ENCODE assay signal across 1 cellular context in the genomic region with DNA sequence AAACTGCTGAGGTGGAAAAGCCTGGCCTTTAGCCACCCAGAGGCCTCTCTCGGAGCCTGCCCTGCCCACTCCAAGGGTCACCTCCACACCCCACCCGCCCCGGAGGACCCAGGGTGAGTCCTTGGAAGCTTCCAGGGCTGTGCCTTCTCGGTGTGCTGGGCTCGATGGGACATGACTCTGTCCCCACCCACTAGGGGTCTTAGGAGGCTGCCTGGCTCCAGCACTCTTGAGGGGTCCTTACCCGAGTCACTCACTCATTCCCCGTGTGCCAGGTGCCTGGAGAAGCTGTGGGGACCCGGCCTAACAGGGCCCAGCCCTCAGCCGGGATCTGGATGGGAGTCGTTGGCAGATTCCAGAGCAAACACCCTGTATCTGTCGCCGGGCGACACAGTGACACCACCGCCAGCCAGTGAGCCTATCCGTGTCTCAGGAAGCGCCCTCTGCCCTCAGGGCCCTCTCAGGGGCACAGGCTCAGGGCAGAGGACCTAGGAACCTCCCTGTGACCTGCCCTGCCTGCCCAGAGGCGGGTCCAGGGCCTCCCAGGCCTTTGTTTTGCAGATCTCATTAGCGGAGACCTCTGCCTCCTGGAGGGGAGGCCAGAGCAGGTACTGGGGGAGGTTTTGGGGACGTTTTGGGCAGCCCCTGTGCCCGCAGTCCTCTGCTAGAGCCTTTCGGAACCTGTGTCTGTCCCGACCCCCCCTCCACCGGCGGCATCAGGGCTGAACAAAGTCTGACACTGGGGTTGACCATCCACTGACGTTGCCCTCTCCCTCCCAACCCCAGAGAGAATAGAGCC.
TF ChIP-seq lines count a peak whose summit lies in the region.

No MANE protein-coding gene starts in this region.

TF ChIP-seq in HepG2, 621 proteins besides CTCF, POLR2A, EP300 and RAD21 (continued from another document and continues in another):
- TF ChIP-seq HMGXB3 (CRISPR knock-in tag; IDR thresholded peaks at IDR 0.05; ENCODE audit: borderline replicate concordance) (no peak; the same call in 1 of the 2 replicates), SPEN (CRISPR knock-in tag; IDR thresholded peaks at IDR 0.05; ENCODE audit: low read depth) (0 out of 2 replicates have a peak, but pooled peaks have one; percentile 30), ZNF660 (CRISPR knock-in tag; IDR thresholded peaks at IDR 0.05; ENCODE audit: borderline replicate concordance, low read depth) (no peak), KDM2A (CRISPR knock-in tag; IDR thresholded peaks at IDR 0.05; ENCODE audit: borderline replicate concordance, low read depth) (peak; percentile 39), ATM (IDR thresholded peaks at IDR 0.05; ENCODE audit: borderline replicate concordance) (no peak), SOX13 (IDR thresholded peaks at IDR 0.05) (no peak), SOX13 (CRISPR knock-in tag; conservative IDR thresholded peaks at IDR 0.05 in 1 of 2, IDR thresholded peaks at IDR 0.05 in 1 of 2) (peak in 1 of 2 experiments; percentile 70; a peak in 2 of 4 replicates), ZNF556 (CRISPR knock-in tag; IDR thresholded peaks at IDR 0.05; ENCODE audit: borderline replicate concordance) (peak; percentile 72), KDM5A (IDR thresholded peaks at IDR 0.05; ENCODE audit: borderline replicate concordance, low read length) (no peak), PAWR (CRISPR knock-in tag; IDR thresholded peaks at IDR 0.05; ENCODE audit: borderline replicate concordance) (no peak), HNRNPL (IDR thresholded peaks at IDR 0.05; ENCODE audit: low read depth, low read length) (peak; percentile 83; the same call in 1 of the 2 replicates), MAZ (IDR thresholded peaks at IDR 0.05; ENCODE audit: borderline replicate concordance, low read depth, low read length) (no peak), MAZ (CRISPR knock-in tag; IDR thresholded peaks at IDR 0.05; ENCODE audit: low read depth) (peak; percentile 60), HDAC1 (CRISPR knock-in tag; IDR thresholded peaks at IDR 0.05) (peak; percentile 76; the same call in 1 of the 2 replicates), ZNF597 (CRISPR knock-in tag; IDR thresholded peaks at IDR 0.05) (no peak), SRSF4 (IDR thresholded peaks at IDR 0.05; ENCODE audit: low read depth, low read length, poor library complexity, severe bottlenecking) (no peak), PLRG1 (conservative IDR thresholded peaks at IDR 0.05) (no peak), NFYB (CRISPR knock-in tag; IDR thresholded peaks at IDR 0.05) (peak; percentile 60), MTF2 (CRISPR knock-in tag; IDR thresholded peaks at IDR 0.05; ENCODE audit: borderline replicate concordance) (0 out of 2 replicates have a peak, but pooled peaks have one; percentile 18), KAT8 (CRISPR knock-in tag; IDR thresholded peaks at IDR 0.05) (0 out of 2 replicates have a peak, but pooled peaks have one; percentile 41), AGO2 (optimal IDR thresholded peaks at IDR 0.05; ENCODE audit: low read depth, low read length) (no peak), HNF4A (CRISPR knock-in tag; IDR thresholded peaks at IDR 0.05) (peak; percentile 71), NR2F2 (IDR thresholded peaks at IDR 0.05; ENCODE audit: borderline replicate concordance, low read depth) (no peak), ZNF337 (CRISPR knock-in tag; IDR thresholded peaks at IDR 0.05; ENCODE audit: borderline replicate concordance, low read depth) (no peak), BORCS8-MEF2B (CRISPR knock-in tag; IDR thresholded peaks at IDR 0.05) (peak; percentile 26; the same call in 1 of the 2 replicates), TCF12 (IDR thresholded peaks at IDR 0.05) (no peak), TCF12 (CRISPR knock-in tag; IDR thresholded peaks at IDR 0.05) (peak; percentile 41; the same call in 1 of the 2 replicates), MED1 (CRISPR knock-in tag; IDR thresholded peaks at IDR 0.05) (peak; percentile 24; the same call in 1 of the 2 replicates), FOXJ3 (CRISPR knock-in tag; IDR thresholded peaks at IDR 0.05; ENCODE audit: borderline replicate concordance) (peak; percentile 33; the same call in 1 of the 2 replicates), BRCA1 (CRISPR knock-in tag; IDR thresholded peaks at IDR 0.05) (no peak), ZNF33B (CRISPR knock-in tag; IDR thresholded peaks at IDR 0.05) (no peak), POLR2G (IDR thresholded peaks at IDR 0.05; ENCODE audit: low read depth, low read length) (peak; percentile 67), DBP (CRISPR knock-in tag; IDR thresholded peaks at IDR 0.05; ENCODE audit: not compliant biosample characterization) (no peak), ZNF30 (CRISPR knock-in tag; IDR thresholded peaks at IDR 0.05) (no peak), EED (CRISPR knock-in tag; IDR thresholded peaks at IDR 0.05) (no peak), FIP1L1 (IDR thresholded peaks at IDR 0.05; ENCODE audit: borderline replicate concordance, insufficient read depth, low read depth, low read length) (no peak), SP4 (CRISPR knock-in tag; IDR thresholded peaks at IDR 0.05) (peak; percentile 62; the same call in 1 of the 2 replicates), ZNF577 (CRISPR knock-in tag; IDR thresholded peaks at IDR 0.05; ENCODE audit: borderline replicate concordance, low read depth) (no peak), ZSCAN30 (CRISPR knock-in tag; IDR thresholded peaks at IDR 0.05) (no peak), ZNF382 (CRISPR knock-in tag; IDR thresholded peaks at IDR 0.05; ENCODE audit: borderline replicate concordance) (no peak), SMAD3 (CRISPR knock-in tag; IDR thresholded peaks at IDR 0.05) (0 out of 2 replicates have a peak, but pooled peaks have one; percentile 36), SOX6 (IDR thresholded peaks at IDR 0.05) (no peak), SOX6 (CRISPR knock-in tag; IDR thresholded peaks at IDR 0.05) (peak; percentile 89)
- TF ChIP-seq, protein P1, sequence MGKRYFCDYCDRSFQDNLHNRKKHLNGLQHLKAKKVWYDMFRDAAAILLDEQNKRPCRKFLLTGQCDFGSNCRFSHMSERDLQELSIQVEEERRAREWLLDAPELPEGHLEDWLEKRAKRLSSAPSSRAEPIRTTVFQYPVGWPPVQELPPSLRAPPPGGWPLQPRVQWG (CRISPR knock-in tag; IDR thresholded peaks at IDR 0.05; ENCODE audit: borderline replicate concordance, low read depth): no peak
- TF ChIP-seq, protein P2, sequence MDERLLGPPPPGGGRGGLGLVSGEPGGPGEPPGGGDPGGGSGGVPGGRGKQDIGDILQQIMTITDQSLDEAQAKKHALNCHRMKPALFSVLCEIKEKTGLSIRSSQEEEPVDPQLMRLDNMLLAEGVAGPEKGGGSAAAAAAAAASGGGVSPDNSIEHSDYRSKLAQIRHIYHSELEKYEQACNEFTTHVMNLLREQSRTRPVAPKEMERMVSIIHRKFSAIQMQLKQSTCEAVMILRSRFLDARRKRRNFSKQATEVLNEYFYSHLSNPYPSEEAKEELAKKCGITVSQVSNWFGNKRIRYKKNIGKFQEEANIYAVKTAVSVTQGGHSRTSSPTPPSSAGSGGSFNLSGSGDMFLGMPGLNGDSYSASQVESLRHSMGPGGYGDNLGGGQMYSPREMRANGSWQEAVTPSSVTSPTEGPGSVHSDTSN (CRISPR knock-in tag; IDR thresholded peaks at IDR 0.05): no peak
- TF ChIP-seq, protein P3, sequence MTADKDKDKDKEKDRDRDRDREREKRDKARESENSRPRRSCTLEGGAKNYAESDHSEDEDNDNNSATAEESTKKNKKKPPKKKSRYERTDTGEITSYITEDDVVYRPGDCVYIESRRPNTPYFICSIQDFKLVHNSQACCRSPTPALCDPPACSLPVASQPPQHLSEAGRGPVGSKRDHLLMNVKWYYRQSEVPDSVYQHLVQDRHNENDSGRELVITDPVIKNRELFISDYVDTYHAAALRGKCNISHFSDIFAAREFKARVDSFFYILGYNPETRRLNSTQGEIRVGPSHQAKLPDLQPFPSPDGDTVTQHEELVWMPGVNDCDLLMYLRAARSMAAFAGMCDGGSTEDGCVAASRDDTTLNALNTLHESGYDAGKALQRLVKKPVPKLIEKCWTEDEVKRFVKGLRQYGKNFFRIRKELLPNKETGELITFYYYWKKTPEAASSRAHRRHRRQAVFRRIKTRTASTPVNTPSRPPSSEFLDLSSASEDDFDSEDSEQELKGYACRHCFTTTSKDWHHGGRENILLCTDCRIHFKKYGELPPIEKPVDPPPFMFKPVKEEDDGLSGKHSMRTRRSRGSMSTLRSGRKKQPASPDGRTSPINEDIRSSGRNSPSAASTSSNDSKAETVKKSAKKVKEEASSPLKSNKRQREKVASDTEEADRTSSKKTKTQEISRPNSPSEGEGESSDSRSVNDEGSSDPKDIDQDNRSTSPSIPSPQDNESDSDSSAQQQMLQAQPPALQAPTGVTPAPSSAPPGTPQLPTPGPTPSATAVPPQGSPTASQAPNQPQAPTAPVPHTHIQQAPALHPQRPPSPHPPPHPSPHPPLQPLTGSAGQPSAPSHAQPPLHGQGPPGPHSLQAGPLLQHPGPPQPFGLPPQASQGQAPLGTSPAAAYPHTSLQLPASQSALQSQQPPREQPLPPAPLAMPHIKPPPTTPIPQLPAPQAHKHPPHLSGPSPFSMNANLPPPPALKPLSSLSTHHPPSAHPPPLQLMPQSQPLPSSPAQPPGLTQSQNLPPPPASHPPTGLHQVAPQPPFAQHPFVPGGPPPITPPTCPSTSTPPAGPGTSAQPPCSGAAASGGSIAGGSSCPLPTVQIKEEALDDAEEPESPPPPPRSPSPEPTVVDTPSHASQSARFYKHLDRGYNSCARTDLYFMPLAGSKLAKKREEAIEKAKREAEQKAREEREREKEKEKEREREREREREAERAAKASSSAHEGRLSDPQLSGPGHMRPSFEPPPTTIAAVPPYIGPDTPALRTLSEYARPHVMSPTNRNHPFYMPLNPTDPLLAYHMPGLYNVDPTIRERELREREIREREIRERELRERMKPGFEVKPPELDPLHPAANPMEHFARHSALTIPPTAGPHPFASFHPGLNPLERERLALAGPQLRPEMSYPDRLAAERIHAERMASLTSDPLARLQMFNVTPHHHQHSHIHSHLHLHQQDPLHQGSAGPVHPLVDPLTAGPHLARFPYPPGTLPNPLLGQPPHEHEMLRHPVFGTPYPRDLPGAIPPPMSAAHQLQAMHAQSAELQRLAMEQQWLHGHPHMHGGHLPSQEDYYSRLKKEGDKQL (CRISPR knock-in tag; IDR thresholded peaks at IDR 0.05; ENCODE audit: low read depth): no peak
- TF ChIP-seq, protein P4, sequence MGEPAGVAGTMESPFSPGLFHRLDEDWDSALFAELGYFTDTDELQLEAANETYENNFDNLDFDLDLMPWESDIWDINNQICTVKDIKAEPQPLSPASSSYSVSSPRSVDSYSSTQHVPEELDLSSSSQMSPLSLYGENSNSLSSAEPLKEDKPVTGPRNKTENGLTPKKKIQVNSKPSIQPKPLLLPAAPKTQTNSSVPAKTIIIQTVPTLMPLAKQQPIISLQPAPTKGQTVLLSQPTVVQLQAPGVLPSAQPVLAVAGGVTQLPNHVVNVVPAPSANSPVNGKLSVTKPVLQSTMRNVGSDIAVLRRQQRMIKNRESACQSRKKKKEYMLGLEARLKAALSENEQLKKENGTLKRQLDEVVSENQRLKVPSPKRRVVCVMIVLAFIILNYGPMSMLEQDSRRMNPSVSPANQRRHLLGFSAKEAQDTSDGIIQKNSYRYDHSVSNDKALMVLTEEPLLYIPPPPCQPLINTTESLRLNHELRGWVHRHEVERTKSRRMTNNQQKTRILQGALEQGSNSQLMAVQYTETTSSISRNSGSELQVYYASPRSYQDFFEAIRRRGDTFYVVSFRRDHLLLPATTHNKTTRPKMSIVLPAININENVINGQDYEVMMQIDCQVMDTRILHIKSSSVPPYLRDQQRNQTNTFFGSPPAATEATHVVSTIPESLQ (CRISPR knock-in tag; conservative IDR thresholded peaks at IDR 0.05): no peak
- TF ChIP-seq, protein P5, sequence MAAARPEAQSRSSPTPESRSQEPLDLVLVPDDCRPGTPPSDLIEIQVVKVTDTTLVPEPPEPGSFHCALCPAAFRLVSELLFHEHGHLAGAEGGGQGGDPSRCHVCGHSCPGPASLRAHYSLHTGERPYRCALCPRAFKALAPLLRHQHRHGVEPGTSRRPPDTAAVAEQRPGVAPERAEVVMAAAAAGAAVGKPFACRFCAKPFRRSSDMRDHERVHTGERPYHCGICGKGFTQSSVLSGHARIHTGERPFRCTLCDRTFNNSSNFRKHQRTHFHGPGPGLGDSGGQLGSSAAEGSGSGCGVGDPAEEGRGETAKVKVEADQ (CRISPR knock-in tag; IDR thresholded peaks at IDR 0.05; ENCODE audit: borderline replicate concordance): no peak
